ENCODE assay signal across 17 cellular contexts in genomic region chr4:156581693-156582092, GRCh38.
A peak's percentile ranks its signal among the peaks of the same experiment; 100 is the strongest.
DNase-seq lines count a peak whose midpoint lies in the region; ATAC-seq and TF ChIP-seq lines count a peak whose summit lies in the region.
"Had no signal": no experiment of that assay in that cellular context is flagged by ENCODE, and none has a peak within 500 bp of the region (broad histone marks: within the 10 kb centered on the region; RNA-seq: fewer than 3 reads in every experiment).

No MANE protein-coding gene starts in this region.

- H3K27me3 ChIP-seq in ascending aorta: no peaks in the 10 kb centered on the region
- H3K27me3 ChIP-seq: BE2C, tibial nerve had no signal

- H3K9me3 ChIP-seq in ascending aorta: no peaks in the 10 kb centered on the region
- H3K9me3 ChIP-seq: BE2C, prostate gland, tibial nerve had no signal

- no peaks in the 10 kb centered on the region for H3K36me3 ChIP-seq in ascending aorta
- H3K36me3 ChIP-seq: BE2C, prostate gland, tibial nerve had no signal

- intact Hi-C loops in ascending aorta (cut with DNase I): no loop called here

- H3K4me3 ChIP-seq in LNCaP clone FGC (ENCODE audit: low read depth, low read length) (no peak overlapping the region), ascending aorta (peak overlapping the region; percentile 11 to 20)
- H3K4me3 ChIP-seq: GM12878, prostate gland, tibial nerve had no signal

- H3K4me3 Mint-ChIP-seq in mesothelial cell of epicardium: no peak overlapping the region
- H3K4me3 Mint-ChIP-seq: activated CD8-positive, alpha-beta memory T cell treated with anti-CD3 and anti-CD28 coated beads, Interleukin-2, amount 10 ng/mL, durations not matched to agents 7 days and 5 days; endodermal cell had no signal

- no peak for TF ChIP-seq CTCF in LNCaP clone FGC (IDR thresholded peaks at IDR 0.05; ENCODE audit: control insufficient read depth, extremely low read depth, insufficient read depth)
- no peak for TF ChIP-seq CTCF in ascending aorta (IDR thresholded peaks at IDR 0.05)
- TF ChIP-seq CTCF in mesothelial cell of epicardium (IDR thresholded peaks at IDR 0.05; ENCODE audit: unreplicated experiment): no peak

- no peak for ATAC-seq in GM19023 (IDR thresholded peaks at IDR 0.05; ENCODE audit: unreplicated experiment)
- ATAC-seq in HG02571 (IDR thresholded peaks at IDR 0.05; ENCODE audit: unreplicated experiment): no peak
- ATAC-seq: activated CD8-positive, alpha-beta memory T cell treated with anti-CD3 and anti-CD28 coated beads, Interleukin-2, amount 10 ng/mL, durations not matched to agents 7 days and 5 days; GM12878 had no signal

- no peaks in the 10 kb centered on the region for H3K4me1 ChIP-seq in ascending aorta
- H3K4me1 ChIP-seq: BE2C had no signal

- H3K36me3 Mint-ChIP-seq in mesothelial cell of epicardium: no peaks in the 10 kb centered on the region
- H3K36me3 Mint-ChIP-seq: activated CD8-positive, alpha-beta memory T cell treated with anti-CD3 and anti-CD28 coated beads, Interleukin-2, amount 10 ng/mL, durations not matched to agents 7 days and 5 days had no signal

- peak; percentile 37 for DNase-seq in COR-L47 (lab: John Stamatoyannopoulos, UW)
- peak; percentile 11 for DNase-seq in LNCaP clone FGC (ENCODE audit: low read depth)
- no peak for DNase-seq in ascending aorta (ENCODE audit: low spot score in 2 of 2)
- no peak for DNase-seq in mesothelial cell of epicardium (ENCODE audit: low spot score in 2 of 2, unreplicated experiment in 2 of 2)
- DNase-seq in stimulated activated CD4-positive, alpha-beta T cell treated with anti-CD3 and anti-CD28 coated beads, Interleukin-15, amount 100 ng/mL, for 24 hours: no peak
- no peak for DNase-seq in D341Med (ENCODE audit: low spot score)
- DNase-seq: activated CD8-positive, alpha-beta memory T cell treated with anti-CD3 and anti-CD28 coated beads, Interleukin-2, amount 10 ng/mL, durations not matched to agents 7 days and 5 days; activated naive CD4-positive, alpha-beta T cell; BE2C; endodermal cell; kidney glomerular epithelial cell; NCI-H146 had no signal

- H3K27me3 Mint-ChIP-seq in mesothelial cell of epicardium (ENCODE audit: low read depth): no peaks in the 10 kb centered on the region
- H3K27me3 Mint-ChIP-seq: activated CD8-positive, alpha-beta memory T cell treated with anti-CD3 and anti-CD28 coated beads, Interleukin-2, amount 10 ng/mL, durations not matched to agents 7 days and 5 days had no signal

- H3K27ac ChIP-seq in ascending aorta: no peak overlapping the region
- H3K27ac ChIP-seq: tibial nerve had no signal

- H3K9me3 Mint-ChIP-seq in mesothelial cell of epicardium: no peaks in the 10 kb centered on the region
- H3K9me3 Mint-ChIP-seq: endodermal cell had no signal

- peaks cover 54% of the 10 kb centered on the region for H3K4me1 Mint-ChIP-seq in mesothelial cell of epicardium
- H3K4me1 Mint-ChIP-seq: activated CD8-positive, alpha-beta memory T cell treated with anti-CD3 and anti-CD28 coated beads, Interleukin-2, amount 10 ng/mL, durations not matched to agents 7 days and 5 days had no signal

- peak overlapping the region; percentile 67 for H3K27ac Mint-ChIP-seq in mesothelial cell of epicardium
- H3K27ac Mint-ChIP-seq: activated CD8-positive, alpha-beta memory T cell treated with anti-CD3 and anti-CD28 coated beads, Interleukin-2, amount 10 ng/mL, durations not matched to agents 7 days and 5 days; endodermal cell had no signal

Comparison
In these comparisons a context has a peak if more than half of its experiments do, and no peak if none do; other contexts are left out.
1. DNase-seq: peak in COR-L47 (single experiment) and LNCaP clone FGC (single experiment); none in ascending aorta (0 of 2), mesothelial cell of epicardium (0 of 2), stimulated activated CD4-positive, alpha-beta T cell treated with anti-CD3 and anti-CD28 coated beads, Interleukin-15, amount 100 ng/mL, for 24 hours (single experiment) and D341Med (single experiment).